ENCODE assay signal across 9 cellular contexts in genomic region chr17:19369846-19370492, GRCh38. TPM values are rescaled to one million over a fixed set of nuclear protein-coding genes. Genes with fewer than 3 reads are reported as not detected.
DNase-seq lines count a peak whose midpoint lies in the region; ATAC-seq and TF ChIP-seq lines count a peak whose summit lies in the region.
"Had no signal": no experiment of that assay in that cellular context is flagged by ENCODE, and none has a peak within 500 bp of the region (broad histone marks: within the 10 kb centered on the region; RNA-seq: fewer than 3 reads in every experiment).

No MANE protein-coding gene starts in this region.

- H3K36me3 Mint-ChIP-seq in central memory CD8-positive, alpha-beta T cell (ENCODE audit: insufficient read depth), result no peaks in the 10 kb centered on the region

- no peak overlapping the region for H2AFZ ChIP-seq in osteoblast (ENCODE audit: low read length)

- H3K4me1 Mint-ChIP-seq in central memory CD8-positive, alpha-beta T cell, result peaks cover 43% of the 10 kb centered on the region

- no peak overlapping the region for H3K4me2 ChIP-seq in osteoblast (ENCODE audit: insufficient read depth, low read length)

- H3K27ac ChIP-seq in SJCRH30 (peak overlapping the region; percentile 48), osteoblast (ENCODE audit: low read depth, low read length) (no peak overlapping the region)

- no peaks in the 10 kb centered on the region for H3K36me3 ChIP-seq in SJCRH30
- no peaks in the 10 kb centered on the region for H3K36me3 ChIP-seq in osteoblast (ENCODE audit: insufficient read depth, low read length)

- H3K27me3 Mint-ChIP-seq in central memory CD8-positive, alpha-beta T cell, result no peaks in the 10 kb centered on the region

- H3K9me3 Mint-ChIP-seq in central memory CD8-positive, alpha-beta T cell, result no peaks in the 10 kb centered on the region

- peak; percentile 86 for ATAC-seq in central memory CD8-positive, alpha-beta T cell (replicated peaks; ENCODE audit: extremely low read depth, poor library complexity, severe bottlenecking)
- ATAC-seq in GM21367 (IDR thresholded peaks at IDR 0.05; ENCODE audit: unreplicated experiment), result no peak

- H3K9me3 ChIP-seq in SJCRH30 (replicated peaks) (no peaks in the 10 kb centered on the region), osteoblast (ENCODE audit: low read depth, low read length) (no peaks in the 10 kb centered on the region)

- peaks cover 29% of the 10 kb centered on the region for H3K4me1 ChIP-seq in SJCRH30
- peaks cover 5% of the 10 kb centered on the region for H3K4me1 ChIP-seq in osteoblast (ENCODE audit: insufficient read depth, low read length)

- H3K79me2 ChIP-seq in osteoblast (ENCODE audit: insufficient read depth, low read length), result no peaks in the 10 kb centered on the region

- H3K4me3 Mint-ChIP-seq in central memory CD8-positive, alpha-beta T cell, result peak overlapping the region; percentile 78

- no peak overlapping the region for H3K4me3 ChIP-seq in SJCRH30
- no peak overlapping the region for H3K4me3 ChIP-seq in osteoblast (ENCODE audit: insufficient read depth, low read length)

- H3K27ac Mint-ChIP-seq in central memory CD8-positive, alpha-beta T cell (ENCODE audit: low read depth), result peak overlapping the region; percentile 95

- H4K20me1 ChIP-seq in osteoblast (ENCODE audit: insufficient read depth, low read length), result no peaks in the 10 kb centered on the region

- H3K27me3 ChIP-seq in SJCRH30 (no peaks in the 10 kb centered on the region), osteoblast (ENCODE audit: insufficient read depth, low read length) (no peaks in the 10 kb centered on the region)

- DNase-seq in SJCRH30 (no peak), osteoblast (ENCODE audit: insufficient read length, low spot score, missing footprints) (peak; percentile 73)
- no peak for DNase-seq in central memory CD8-positive, alpha-beta T cell (ENCODE audit: low spot score in 2 of 2)
- DNase-seq in NK-92 treated with Interleukin-12 subunit alpha and Interleukin-12 subunit beta, amount 100 ng/mL, for 24 hours (lab: John Stamatoyannopoulos, UW), result no peak
- DNase-seq: erythroblast; mesendoderm; NCI-H1092; stimulated activated CD4-positive, alpha-beta T cell treated with anti-CD3 and anti-CD28 coated beads, Interleukin-2, amount 100 ng/mL, for 24 hours had no signal

- TF ChIP-seq CTCF in osteoblast (IDR thresholded peaks at IDR 0.05; ENCODE audit: extremely low read depth, low read depth, low read length), result no peak

RNA-seq across cellular contexts. Expression of gene B9D1, which starts 7.4 kb away (rescaled TPM):
- 15.2 and 15.3 TPM in 2 replicates for total RNA-seq in SJCRH30 (2014; rRNA removed; shearing (Covaris generic))
- total RNA-seq in osteoblast, result 20.6 and 21.0 TPM in 2 replicates

RNA-seq across cellular contexts. Expression of gene MAPK7, which starts 8.3 kb away (rescaled TPM):
- total RNA-seq in SJCRH30 (2014; rRNA removed; shearing (Covaris generic)), result 38.3 and 43.1 TPM in 2 replicates
- total RNA-seq in osteoblast, result 11.5 and 12.7 TPM in 2 replicates

RNA-seq across cellular contexts. Expression of gene MFAP4, which starts 17.0 kb away (rescaled TPM):
- total RNA-seq in SJCRH30 (2014; rRNA removed; shearing (Covaris generic)), result 79.6 and 82.5 TPM in 2 replicates
- 3.6 and 3.8 TPM in 2 replicates for total RNA-seq in osteoblast

RNA-seq across cellular contexts. Expression of gene RNF112, which starts 41.1 kb away (rescaled TPM):
- 1.2 and 2.4 TPM in 2 replicates for total RNA-seq in SJCRH30 (2014; rRNA removed; shearing (Covaris generic))
- 0.29 and 0.36 TPM in 2 replicates for total RNA-seq in osteoblast

Comparison
In these comparisons a context has a peak if more than half of its experiments do, and no peak if none do; other contexts are left out.
1. RNA of gene MFAP4, which starts 17.0 kb away (total RNA-seq): 79.6 to 82.5 TPM in SJCRH30; 3.6 to 3.8 TPM in osteoblast; every median in the first group is over 10 times any median in the second.